Comparison of ENCODE assay signal across 8 cellular contexts in the genomic region with DNA sequence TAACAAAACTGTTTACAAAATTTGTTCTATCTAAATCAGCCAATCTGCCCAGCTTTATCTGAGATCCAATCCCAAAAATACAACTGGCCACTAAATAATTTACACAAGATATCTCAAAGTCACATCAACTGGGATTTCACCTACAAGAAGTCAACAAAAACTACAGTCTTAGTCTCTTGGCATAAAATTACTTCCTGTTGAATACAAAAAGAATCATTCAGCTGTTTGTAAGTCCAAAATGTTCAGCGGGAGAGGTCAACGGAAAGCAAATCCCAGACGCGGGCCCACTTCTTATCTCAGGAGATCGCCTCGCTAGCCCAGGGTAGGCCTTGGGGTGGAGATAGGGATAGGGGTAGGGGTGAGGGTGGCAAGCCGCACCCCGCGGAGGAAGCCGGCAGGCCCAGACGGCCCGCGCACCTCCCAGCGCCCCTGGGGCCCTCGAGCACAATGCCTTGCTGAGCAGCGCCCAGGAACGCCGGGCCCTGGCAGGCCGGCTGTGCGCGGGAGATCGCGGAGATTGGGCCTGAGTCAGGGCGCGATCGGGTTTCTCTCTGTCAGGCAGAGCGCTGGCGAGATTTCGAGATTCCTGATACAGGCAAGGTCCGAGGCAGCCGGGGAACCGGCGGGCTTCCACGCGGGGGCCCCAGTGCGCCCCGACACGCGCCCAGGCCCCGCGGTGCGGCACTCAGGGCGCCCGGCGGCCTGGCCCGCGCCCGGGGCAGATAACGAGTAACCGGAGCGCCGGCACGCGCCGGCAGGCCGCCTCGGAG. TPM values are rescaled to one million over a fixed set of nuclear protein-coding genes. Genes with fewer than 3 reads are reported as not detected.
A peak's percentile ranks its signal among the peaks of the same experiment; 100 is the strongest.
DNase-seq lines count a peak whose midpoint lies in the region; ATAC-seq and TF ChIP-seq lines count a peak whose summit lies in the region.

No MANE protein-coding gene starts in this region.

- H3K4me1 ChIP-seq in DND-41 (ENCODE audit: insufficient read depth, low read length) (peaks cover 47% of the 10 kb centered on the region), testis (peaks cover 3% of the 10 kb centered on the region)

- H3K79me2 ChIP-seq in DND-41 (ENCODE audit: insufficient read depth, low read length): peaks cover 56% of the 10 kb centered on the region

- 0% methylated on average over 5 to 22 of the region's 57 CpGs for WGBS in testis, 2 donors

- H3K27me3 ChIP-seq in DND-41 (ENCODE audit: insufficient read depth, low read length, poor library complexity) (no peaks in the 10 kb centered on the region), testis (no peaks in the 10 kb centered on the region)

- intact Hi-C loops in testis (cut with DNase I; ENCODE audit: low total_unique reads): loop anchor here (10.0 kb wide), 1 partner anchor 100 kb away; the partner anchor contains the start of gene CDC42SE2

- DNase-seq in DND-41: peak; percentile 73
- DNase-seq in HuH-7.5 (ENCODE audit: low spot score): peak; percentile 48
- DNase-seq in SK-N-DZ (ENCODE audit: low spot score): peak; percentile 84
- peak; percentile 72 for DNase-seq in activated naive CD4-positive, alpha-beta T cell treated with anti-CD3 and anti-CD28 coated beads, Interleukin-2, amount 50 U/mL, for 16 hours
- peak; percentile 81 for DNase-seq in germinal center (ENCODE audit: low spot score)
- DNase-seq in occipital lobe (lab: John Stamatoyannopoulos, UW): peak; percentile 52
- DNase-seq in testis: peak; percentile 75

- H3K9me3 ChIP-seq in DND-41 (ENCODE audit: insufficient read depth, low read length, severe bottlenecking): no peaks in the 10 kb centered on the region
- H3K9me3 ChIP-seq in testis: no peaks in the 10 kb centered on the region

- TF ChIP-seq CTCF in DND-41 (IDR thresholded peaks at IDR 0.05; ENCODE audit: borderline replicate concordance, extremely low read depth, low read length, poor library complexity, severe bottlenecking): peak; percentile 21
- no peak for TF ChIP-seq CTCF in testis (IDR thresholded peaks at IDR 0.05)

- H4K20me1 ChIP-seq in DND-41 (ENCODE audit: insufficient read depth, low read length): peaks cover 14% of the 10 kb centered on the region

- H3K27ac ChIP-seq in DND-41 (ENCODE audit: low read length): peak overlapping the region; percentile 81
- peak overlapping the region; percentile 75 to 93 for H3K27ac ChIP-seq in testis

- no peak for TF ChIP-seq POLR2A in testis (IDR thresholded peaks at IDR 0.05)

- H3K4me3 ChIP-seq in DND-41 (ENCODE audit: low read depth in 1 of 2, low read length in 2 of 2): peak overlapping the region; percentile 69 to 82
- peak overlapping the region; percentile 79 to 86 for H3K4me3 ChIP-seq in testis

- peak overlapping the region; percentile 77 for H3K9ac ChIP-seq in DND-41 (ENCODE audit: low read depth, low read length)

- peaks cover 41% of the 10 kb centered on the region for H3K36me3 ChIP-seq in DND-41 (ENCODE audit: insufficient read depth, low read length)
- H3K36me3 ChIP-seq in testis (ENCODE audit: low read depth, missing control alignments): no peaks in the 10 kb centered on the region

- H2AFZ ChIP-seq in DND-41 (ENCODE audit: low read depth, low read length): peak overlapping the region; percentile 80

- ATAC-seq in DND-41 (ENCODE audit: insufficient read depth, low read depth) (peak; percentile 73), GM21529 (IDR thresholded peaks at IDR 0.05; ENCODE audit: unreplicated experiment) (peak; percentile 70)

- H3K4me2 ChIP-seq in DND-41 (ENCODE audit: insufficient read depth, low read length): peak overlapping the region; percentile 65

RNA-seq across cellular contexts. Expression of gene HINT1, which starts 0.7 kb away (rescaled TPM):
- polyA plus RNA-seq in SK-N-DZ (2014; cell fraction: cytosol; rRNA removed): 640 and 713 TPM in 2 replicates
- polyA plus RNA-seq in SK-N-DZ (2014; cell fraction: nucleus; rRNA removed): 378 and 497 TPM in 2 replicates
- total RNA-seq in occipital lobe (173 TPM), testis (100 to 1,000 TPM; 102 to 104 TPM)
- 222 TPM for polyA plus RNA-seq in testis (ENCODE audit: insufficient read depth, low read depth, low replicate concordance)

RNA-seq across cellular contexts. Expression of gene LYRM7, which starts 6.4 kb away (rescaled TPM):
- 15.4 and 17.6 TPM in 2 replicates for polyA plus RNA-seq in SK-N-DZ (2014; cell fraction: cytosol; rRNA removed)
- 6.4 and 13.2 TPM in 2 replicates for polyA plus RNA-seq in SK-N-DZ (2014; cell fraction: nucleus; rRNA removed)
- 28.7 TPM for total RNA-seq in occipital lobe
- total RNA-seq in testis: 10 to 100 TPM; 12.1 to 13.2 TPM
- polyA plus RNA-seq in testis (ENCODE audit: insufficient read depth, low read depth, low replicate concordance): 14.4 TPM

Comparison
In these comparisons a context has a peak if more than half of its experiments do, and no peak if none do; other contexts are left out.
1. Peak in every context shown above with its lines: DNase-seq, ATAC-seq, H3K4me3 ChIP-seq and H3K27ac ChIP-seq.